23 cellular contexts compared by ENCODE assay signal in the genomic region with DNA sequence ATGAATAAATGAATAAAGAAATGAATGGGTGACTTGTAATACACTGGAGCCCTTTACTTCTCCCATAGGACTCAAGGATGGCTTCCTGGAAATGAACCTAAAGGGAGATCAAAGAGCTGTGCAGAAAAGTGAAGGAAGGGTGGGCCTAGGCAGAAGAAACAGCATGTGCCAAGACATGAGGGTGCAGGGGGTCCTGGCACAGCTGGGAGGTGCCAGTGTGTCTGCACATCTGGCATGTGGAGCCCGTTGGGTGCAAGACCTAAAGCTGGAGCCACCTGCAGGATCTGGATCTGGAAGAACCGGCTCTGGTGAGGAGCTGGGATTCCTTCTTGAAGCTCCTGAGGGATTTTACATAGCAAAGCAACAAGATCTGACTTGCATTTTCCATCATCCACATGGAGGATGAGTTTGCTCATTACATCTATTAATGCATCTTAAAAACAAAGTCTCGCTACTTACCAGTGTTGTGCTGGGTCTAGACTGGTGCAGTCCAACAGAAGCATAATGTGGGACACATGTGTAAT.
DNase-seq lines count a peak whose midpoint lies in the region; ATAC-seq, FAIRE-seq and TF ChIP-seq lines count a peak whose summit lies in the region.
"Had no signal": no experiment of that assay in that cellular context is flagged by ENCODE, and none has a peak within 500 bp of the region (broad histone marks: within the 10 kb centered on the region; RNA-seq: fewer than 3 reads in every experiment).

No MANE protein-coding gene starts in this region.

- H3K9me3 ChIP-seq in HepG2 (ENCODE audit: low read length) (no peaks in the 10 kb centered on the region), right lobe of liver (no peaks in the 10 kb centered on the region), trophoblast cell (ENCODE audit: insufficient read depth, low read depth, low read length) (peaks cover 3% of the 10 kb centered on the region), WERI-Rb-1 (ENCODE audit: severe bottlenecking) (no peaks in the 10 kb centered on the region)
- H3K9me3 ChIP-seq: BLaER1, Caco-2 had no signal

- DNase-seq in HepG2 (ENCODE audit: low spot score), result no peak
- no peak for DNase-seq in right lobe of liver
- DNase-seq in foreskin keratinocyte, result peak; percentile 13 to 52
- peak; percentile 30 to 67 for DNase-seq in trophoblast cell
- DNase-seq in WERI-Rb-1, result no peak
- DNase-seq: Caco-2; CD4-positive, CD25-positive, alpha-beta regulatory T cell; CD8-positive, alpha-beta T cell; DMS153; EL; GDM1; H9; HFFc6 had no signal

- H2AK5ac ChIP-seq in trophoblast cell (ENCODE audit: low read length), result no peak overlapping the region

- TF ChIP-seq RAD21 in HepG2 (CRISPR knock-in tag; IDR thresholded peaks at IDR 0.05), result no peak

- H2BK5ac ChIP-seq in trophoblast cell (ENCODE audit: low read depth, low read length, poor library complexity), result no peak overlapping the region

- in situ Hi-C loops in HepG2 (cut with HindIII; ENCODE audit: extremely low pct_ligation_motif_present, low pct_unique_long_range_greater_than_20kb), result no loop called here

- H3K4me2 ChIP-seq in HepG2 (ENCODE audit: low read depth, low read length) (peak overlapping the region; percentile 63; the same call in 1 of the 2 replicates), trophoblast cell (ENCODE audit: low read length) (no peak overlapping the region)
- H3K4me2 ChIP-seq: BLaER1, GM23338 had no signal

- H2AFZ ChIP-seq in HepG2 (ENCODE audit: low read length), result no peak overlapping the region
- no peak overlapping the region for H2AFZ ChIP-seq in trophoblast cell (ENCODE audit: insufficient read depth, low read length, poor library complexity)
- H2AFZ ChIP-seq: GM23338 had no signal

- CTCF ChIA-PET in HepG2 (lab: Yijun Ruan, JAX; ENCODE audit: low intra/inter-chr PET ratio, low total read pairs), result no interaction called here

- H3K79me2 ChIP-seq in HepG2 (ENCODE audit: insufficient read depth, low read length), result no peaks in the 10 kb centered on the region
- H3K79me2 ChIP-seq in trophoblast cell (ENCODE audit: control insufficient read depth, insufficient read depth, low read length, poor library complexity), result no peaks in the 10 kb centered on the region

- FAIRE-seq in HepG2 (lab: Jason Lieb, UNC), result no peak
- FAIRE-seq: A204.1, GM12878, GM19239 had no signal

- TF ChIP-seq EP300 in HepG2 (IDR thresholded peaks at IDR 0.05; ENCODE audit: low read depth in 2 of 2, low read length in 2 of 2) (no peak), HepG2 (CRISPR knock-in tag; IDR thresholded peaks at IDR 0.05; ENCODE audit: borderline replicate concordance) (no peak)

- TF ChIP-seq CTCF in HepG2 (CRISPR knock-in tag; IDR thresholded peaks at IDR 0.05), result no peak
- no peak for TF ChIP-seq CTCF in right lobe of liver (IDR thresholded peaks at IDR 0.05)
- no peak for TF ChIP-seq CTCF in foreskin keratinocyte (conservative IDR thresholded peaks at IDR 0.05)
- TF ChIP-seq CTCF in WERI-Rb-1 (IDR thresholded peaks at IDR 0.05; ENCODE audit: low read depth, low read length), result no peak

- WGBS in HepG2 (ENCODE audit: low lambda C conversion rate), result 95% methylated on average over 3 of the region's 3 CpGs
- WGBS in right lobe of liver (ENCODE audit: insufficient coverage, low coverage, low lambda C conversion rate, missing lambda C conversion rate), result 83% methylated on average over 1 of the region's 3 CpGs
- no CpG with 5 or more reads among the region's 3 CpGs for WGBS in trophoblast cell (ENCODE audit: extremely low coverage, insufficient coverage, insufficient read length)

- no peak overlapping the region for H3K4me3 ChIP-seq in HepG2 (replicated peaks in 1 of 3; ENCODE audit: insufficient read depth in 1 of 3, low read depth in 2 of 3, low read length in 3 of 3)
- H3K4me3 ChIP-seq in right lobe of liver, result no peak overlapping the region
- no peak overlapping the region for H3K4me3 ChIP-seq in trophoblast cell (ENCODE audit: low read depth, low read length)
- no peak overlapping the region for H3K4me3 ChIP-seq in WERI-Rb-1 (ENCODE audit: low read depth, low read length)
- H3K4me3 ChIP-seq: BLaER1, GM12878, GM23338 had no signal

- no peak overlapping the region for H3K23ac ChIP-seq in trophoblast cell (ENCODE audit: low read length)

- H3K27ac ChIP-seq in HepG2 (ENCODE audit: extremely low read length, insufficient read depth, low read length) (peak overlapping the region; percentile 88), right lobe of liver (no peak overlapping the region), foreskin keratinocyte (no peak overlapping the region), trophoblast cell (ENCODE audit: low read depth, low read length) (no peak overlapping the region), WERI-Rb-1 (no peak overlapping the region)
- H3K27ac ChIP-seq: 22Rv1, BLaER1, C4-2B had no signal

- no TSS peak for BruUV-seq in HepG2 (replicated peaks; lab: Mats Ljungman, UMichigan)

- H3K4ac ChIP-seq in trophoblast cell (ENCODE audit: low read depth, low read length), result no peak overlapping the region

- no peak for ATAC-seq in HepG2
- no peak for ATAC-seq in right lobe of liver
- no peak for ATAC-seq in foreskin keratinocyte
- ATAC-seq in HG03039 (IDR thresholded peaks at IDR 0.05; ENCODE audit: unreplicated experiment), result no peak
- no peak for ATAC-seq in SK-N-SH treated with all-trans-retinoic acid at 6 μM for 48 hours
- ATAC-seq: CD8-positive, alpha-beta T cell; GM12878; GM23338; HCT116 had no signal

- H3K27me3 ChIP-seq in HepG2 (ENCODE audit: control insufficient read depth in 1 of 2, insufficient read depth in 2 of 2, low read length in 2 of 2), result no peaks in the 10 kb centered on the region
- no peaks in the 10 kb centered on the region for H3K27me3 ChIP-seq in right lobe of liver
- peaks cover 8% of the 10 kb centered on the region for H3K27me3 ChIP-seq in foreskin keratinocyte
- no peaks in the 10 kb centered on the region for H3K27me3 ChIP-seq in trophoblast cell (ENCODE audit: insufficient read depth, low read length)
- no peaks in the 10 kb centered on the region for H3K27me3 ChIP-seq in WERI-Rb-1 (ENCODE audit: insufficient read depth, low read depth, severe bottlenecking)
- H3K27me3 ChIP-seq: BLaER1 had no signal

- no peaks in the 10 kb centered on the region for H3K79me1 ChIP-seq in trophoblast cell (ENCODE audit: low read length)

- POLR2A ChIA-PET in HepG2 (lab: Yijun Ruan, JAX), result interaction anchor here (0.6 to 4.3 kb wide), 8 partner anchors 8 to 655 kb away, joined by 3 to 155 read pairs (median 6); a partner anchor contains a TSS

- no peak overlapping the region for H3K14ac ChIP-seq in trophoblast cell (ENCODE audit: low read length)

- H3K4me1 ChIP-seq in HepG2 (ENCODE audit: insufficient read depth, low read length) (peaks cover 77% of the 10 kb centered on the region), right lobe of liver (peaks cover 0 to 14% (median 6%) of the 10 kb centered on the region in 4 donors), foreskin keratinocyte (no peaks in the 10 kb centered on the region), trophoblast cell (ENCODE audit: control insufficient read depth in 1 of 2, insufficient read depth in 2 of 2, low read length in 2 of 2) (peaks cover 0 to 2% of the 10 kb centered on the region in 2 experiments)
- H3K4me1 ChIP-seq: BLaER1 had no signal

- H2BK120ac ChIP-seq in trophoblast cell (ENCODE audit: insufficient read depth, low read length, poor library complexity), result no peak overlapping the region

- TF ChIP-seq POLR2A in HepG2 (IDR thresholded peaks at IDR 0.05; ENCODE audit: insufficient read depth in 1 of 2, low read depth in 2 of 2, low read length in 2 of 2) (no peak), right lobe of liver (IDR thresholded peaks at IDR 0.05) (no peak)

- H3K36me3 ChIP-seq in HepG2 (replicated peaks in 1 of 2; ENCODE audit: control insufficient read depth in 1 of 2, insufficient read depth in 2 of 2, low read length in 2 of 2), result no peaks in the 10 kb centered on the region
- no peaks in the 10 kb centered on the region for H3K36me3 ChIP-seq in right lobe of liver
- H3K36me3 ChIP-seq in trophoblast cell (ENCODE audit: control insufficient read depth in 1 of 2, insufficient read depth in 2 of 2, low read length in 2 of 2), result no peaks in the 10 kb centered on the region
- H3K36me3 ChIP-seq in WERI-Rb-1, result no peaks in the 10 kb centered on the region
- H3K36me3 ChIP-seq: BLaER1 had no signal

- H4K20me1 ChIP-seq in HepG2 (ENCODE audit: insufficient read depth, low read length), result no peaks in the 10 kb centered on the region
- H4K20me1 ChIP-seq: BLaER1 had no signal

- no peak overlapping the region for H4K8ac ChIP-seq in trophoblast cell (ENCODE audit: low read depth, low read length)

- H4K12ac ChIP-seq in trophoblast cell (ENCODE audit: low read depth, low read length), result no peak overlapping the region

- intact Hi-C loops in HepG2 (cut with micrococcal nuclease; ENCODE audit: unreplicated experiment) (no loop called here), right lobe of liver (cut with DNase I) (no loop called here)

- no peak overlapping the region for H4K91ac ChIP-seq in trophoblast cell (ENCODE audit: low read depth, low read length)

- no peak overlapping the region for H3K18ac ChIP-seq in trophoblast cell (ENCODE audit: low read length)

- H3K9ac ChIP-seq in HepG2 (ENCODE audit: insufficient read depth, low read depth, low read length) (peak overlapping the region; percentile 71), trophoblast cell (ENCODE audit: low read length) (no peak overlapping the region)
- H3K9ac ChIP-seq: BLaER1 had no signal

- H2BK12ac ChIP-seq in trophoblast cell (ENCODE audit: low read length), result no peak overlapping the region

TF ChIP-seq in HepG2, 621 proteins besides CTCF, POLR2A, EP300 and RAD21 (continues in another document):
- TF ChIP-seq NFKBIZ (CRISPR knock-in tag; IDR thresholded peaks at IDR 0.05) (0 out of 2 replicates have a peak, but pooled peaks have one; percentile 2), ZNF780A (CRISPR knock-in tag; IDR thresholded peaks at IDR 0.05) (no peak), KAT2B (IDR thresholded peaks at IDR 0.05; ENCODE audit: borderline replicate concordance, low read depth, low read length) (no peak), TBP (CRISPR knock-in tag; IDR thresholded peaks at IDR 0.05) (no peak)

TF ChIP-seq in SK-N-SH treated with all-trans-retinoic acid at 6 μM for 48 hours, 23 proteins besides CTCF, POLR2A, EP300 and RAD21 (continues in another document):
- TF ChIP-seq, protein P1, sequence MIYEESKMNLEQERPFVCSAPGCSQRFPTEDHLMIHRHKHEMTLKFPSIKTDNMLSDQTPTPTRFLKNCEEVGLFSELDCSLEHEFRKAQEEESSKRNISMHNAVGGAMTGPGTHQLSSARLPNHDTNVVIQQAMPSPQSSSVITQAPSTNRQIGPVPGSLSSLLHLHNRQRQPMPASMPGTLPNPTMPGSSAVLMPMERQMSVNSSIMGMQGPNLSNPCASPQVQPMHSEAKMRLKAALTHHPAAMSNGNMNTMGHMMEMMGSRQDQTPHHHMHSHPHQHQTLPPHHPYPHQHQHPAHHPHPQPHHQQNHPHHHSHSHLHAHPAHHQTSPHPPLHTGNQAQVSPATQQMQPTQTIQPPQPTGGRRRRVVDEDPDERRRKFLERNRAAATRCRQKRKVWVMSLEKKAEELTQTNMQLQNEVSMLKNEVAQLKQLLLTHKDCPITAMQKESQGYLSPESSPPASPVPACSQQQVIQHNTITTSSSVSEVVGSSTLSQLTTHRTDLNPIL (CRISPR knock-in tag; IDR thresholded peaks at IDR 0.05; ENCODE audit: low read depth), result no peak
- TF ChIP-seq RARB (CRISPR knock-in tag; IDR thresholded peaks at IDR 0.05) (no peak), OSR1 (CRISPR knock-in tag; IDR thresholded peaks at IDR 0.05) (no peak)

Comparison
In these comparisons a context has a peak if more than half of its experiments do, and no peak if none do; other contexts are left out.
1. DNase-seq: peak in foreskin keratinocyte (2 of 2) and trophoblast cell (2 of 2); none in HepG2 (single experiment), right lobe of liver (0 of 3) and WERI-Rb-1 (single experiment).